In genomic region chr12:52181757-52182156, GRCh38 we compare ENCODE assay signal across 9 cellular contexts. TPM values are rescaled to one million over a fixed set of nuclear protein-coding genes. Genes with fewer than 3 reads are reported as not detected.
DNase-seq lines count a peak whose midpoint lies in the region; ATAC-seq and TF ChIP-seq lines count a peak whose summit lies in the region.
"Had no signal": no experiment of that assay in that cellular context is flagged by ENCODE, and none has a peak within 500 bp of the region (broad histone marks: within the 10 kb centered on the region; RNA-seq: fewer than 3 reads in every experiment).

No MANE protein-coding gene starts in this region.

- intact Hi-C loops in Panc1 (cut with micrococcal nuclease; ENCODE audit: unreplicated experiment), result no loop called here

- H3K27me3 ChIP-seq in Panc1 (ENCODE audit: control insufficient read depth, insufficient read depth, low read length), result no peaks in the 10 kb centered on the region

- POLR2A ChIA-PET in Panc1 (lab: Charles Lee), result no interaction called here

- ATAC-seq in Panc1 (peak; percentile 22; the same call in 1 of the 2 replicates), GM21786 (IDR thresholded peaks at IDR 0.05; ENCODE audit: unreplicated experiment) (no peak), GM18502 (IDR thresholded peaks at IDR 0.05; ENCODE audit: poor library complexity, unreplicated experiment) (no peak), GM19395 (IDR thresholded peaks at IDR 0.05; ENCODE audit: unreplicated experiment) (no peak)

- TF ChIP-seq CTCF in Panc1 (IDR thresholded peaks at IDR 0.05), result no peak
- TF ChIP-seq CTCF in fibroblast of villous mesenchyme (IDR thresholded peaks at IDR 0.05; ENCODE audit: insufficient read depth, low read depth, low read length), result no peak

- CTCF ChIA-PET in Panc1 (lab: Charles Lee), result interaction anchor here (0.6 kb wide), 1 partner anchor 17 kb away, joined by 4 read pairs; no protein-coding TSS in a partner anchor

- no peaks in the 10 kb centered on the region for H3K36me3 ChIP-seq in Panc1 (ENCODE audit: control insufficient read depth, insufficient read depth, low read length)

- peak overlapping the region; percentile 62 for H3K27ac ChIP-seq in Panc1 (ENCODE audit: low read length)
- H3K27ac ChIP-seq: parathyroid adenoma had no signal

- H3K9me3 ChIP-seq in Panc1 (ENCODE audit: control insufficient read depth, insufficient read depth, low read depth, low read length), result no peaks in the 10 kb centered on the region

- no TSS peak for BruUV-seq in Panc1 (replicated peaks; lab: Mats Ljungman, UMichigan)

- H3K4me3 ChIP-seq in Panc1 (ENCODE audit: low read depth in 2 of 2, low read length in 2 of 2) (no peak overlapping the region), fibroblast of villous mesenchyme (ENCODE audit: low read depth, low read length) (no peak overlapping the region)

- DNase-seq in AG08395 (ENCODE audit: low spot score) (peak; percentile 73), HPDE6-E6E7 (ENCODE audit: extremely low spot score) (peak; percentile 81), Panc1 (ENCODE audit: low read depth, low spot score) (no peak), fibroblast of villous mesenchyme (ENCODE audit: low read depth) (peak; percentile 65), T-helper 2 cell (no peak)

- in situ Hi-C loops in Panc1 (cut with HindIII; ENCODE audit: low pct_unique_long_range_greater_than_20kb, low sequenced_read_pairs), result no loop called here

- H3K4me1 ChIP-seq in Panc1 (ENCODE audit: control insufficient read depth, insufficient read depth, low read length), result peaks cover 59% of the 10 kb centered on the region

RNA-seq across cellular contexts. Expression of gene KRT80, which starts 10.1 kb away (rescaled TPM):
- total RNA-seq in Panc1 (2021; ENCODE audit: unreplicated experiment) (51.5 TPM), fibroblast of villous mesenchyme (0.32 and 1.3 TPM in 2 replicates)
- 30.3 TPM for polyA plus RNA-seq in Panc1 (2012; ENCODE audit: insufficient read length)

RNA-seq across cellular contexts. Expression of gene KRT7, which starts 51.3 kb away (rescaled TPM):
- 16.8 TPM for total RNA-seq in Panc1 (2021; ENCODE audit: unreplicated experiment)
- 19.1 TPM for polyA plus RNA-seq in Panc1 (2012; ENCODE audit: insufficient read length)
- total RNA-seq in fibroblast of villous mesenchyme, result 20.6 and 36.7 TPM in 2 replicates

Comparison
In these comparisons a context has a peak if more than half of its experiments do, and no peak if none do; other contexts are left out.
1. DNase-seq: peak in AG08395 (single experiment), HPDE6-E6E7 (single experiment) and fibroblast of villous mesenchyme (single experiment); none in Panc1 (single experiment) and T-helper 2 cell (0 of 5).
2. RNA of gene KRT80, which starts 10.1 kb away (total RNA-seq): 51.5 TPM in Panc1 (single experiment); 0.32 to 1.3 TPM in fibroblast of villous mesenchyme; every median in the first group is over 10 times any median in the second.